13 cellular contexts compared by ENCODE assay signal in genomic region chr9:68897557-68898145, GRCh38.
"Had no signal": no experiment of that assay in that cellular context is flagged by ENCODE, and none has a peak within 500 bp of the region (broad histone marks: within the 10 kb centered on the region; RNA-seq: fewer than 3 reads in every experiment).

No MANE protein-coding gene starts in this region.

- H3K36me3 ChIP-seq: breast epithelium, thyroid gland had no signal

- DNase-seq: activated B cell treated with CpG ODN at 0.5 μM for 24 hours; activated CD4-positive, alpha-beta T cell treated with anti-CD3 and anti-CD28 coated beads, Interleukin-2, amount 10 ng/mL, durations not matched to agents 7 days and 5 days; activated CD8-positive, alpha-beta memory T cell treated with anti-CD3 and anti-CD28 coated beads for 24 hours; activated naive CD4-positive, alpha-beta T cell; aorta; dermis blood vessel endothelial cell; psoas muscle; stimulated activated CD4-positive, alpha-beta T cell treated with anti-CD3 and anti-CD28 coated beads, Interleukin-12 subunit alpha, Interleukin-12 subunit beta, amount 100 ng/mL, for 4 hours; stimulated activated CD4-positive, alpha-beta T cell treated with anti-CD3 and anti-CD28 coated beads, Interleukin-2, amount 100 ng/mL, for 24 hours; thyroid gland had no signal

- H3K4me3 ChIP-seq: breast epithelium, hepatocyte, psoas muscle, thyroid gland had no signal

- H3K9me3 ChIP-seq: breast epithelium, psoas muscle, thyroid gland had no signal

- H3K27me3 ChIP-seq: breast epithelium, hepatocyte, thyroid gland had no signal

- H3K4me1 ChIP-seq: breast epithelium, psoas muscle had no signal

- H3K4me3 Mint-ChIP-seq: activated CD4-positive, alpha-beta T cell treated with anti-CD3 and anti-CD28 coated beads, Interleukin-2, amount 10 ng/mL, durations not matched to agents 7 days and 5 days; nephron had no signal

- ATAC-seq: psoas muscle had no signal

- H3K9me3 Mint-ChIP-seq: activated B cell treated with CpG ODN at 0.5 μM for 24 hours; activated CD4-positive, alpha-beta T cell treated with anti-CD3 and anti-CD28 coated beads, Interleukin-2, amount 10 ng/mL, durations not matched to agents 7 days and 5 days; nephron had no signal

- H3K27me3 Mint-ChIP-seq: activated B cell treated with CpG ODN at 0.5 μM for 24 hours; activated CD4-positive, alpha-beta T cell treated with anti-CD3 and anti-CD28 coated beads, Interleukin-2, amount 10 ng/mL, durations not matched to agents 7 days and 5 days had no signal
